In genomic region chr18:23148382-23148781, GRCh38 we compare ENCODE assay signal across 30 cellular contexts.
"Had no signal": no experiment of that assay in that cellular context is flagged by ENCODE, and none has a peak within 500 bp of the region (broad histone marks: within the 10 kb centered on the region; RNA-seq: fewer than 3 reads in every experiment).

No MANE protein-coding gene starts in this region.

- H3K4me3 Mint-ChIP-seq: activated CD4-positive, alpha-beta memory T cell treated with anti-CD3 and anti-CD28 coated beads for 36 hours; activated CD4-positive, alpha-beta T cell treated with anti-CD3 and anti-CD28 coated beads for 36 hours; activated CD4-positive, alpha-beta T cell treated with anti-CD3 and anti-CD28 coated beads, Interleukin-2, amount 10 ng/mL, durations not matched to agents 24 days and 14 days; activated CD8-positive, alpha-beta memory T cell treated with anti-CD3 and anti-CD28 coated beads, Interleukin-2, amount 10 ng/mL, durations not matched to agents 7 days and 5 days; activated CD8-positive, alpha-beta T cell treated with anti-CD3 and anti-CD28 coated beads, Interleukin-2, amount 10 ng/mL, durations not matched to agents 7 days and 5 days; activated naive CD8-positive, alpha-beta T cell; activated T-helper 1 cell treated with anti-CD3 and anti-CD28 coated beads, Interleukin-12 subunit alpha, Interleukin-12 subunit beta, Interleukin-2, Interleukin-4 antibody, amounts not matched to agents 30 ng/mL and 10 ng/mL and 1 ng/mL, durations not matched to agents 14 hours and 24 hours and 36 hours; effector memory CD8-positive, alpha-beta T cell; T-cell; T-helper 1 cell treated with Interleukin-12 subunit alpha and Interleukin-12 subunit beta and Interleukin-4 antibody, amounts not matched to agents 30 μg/mL and 1 μg/mL, for 36 hours had no signal

- H3K27me3 Mint-ChIP-seq: activated CD4-positive, alpha-beta memory T cell treated with anti-CD3 and anti-CD28 coated beads for 36 hours; activated CD4-positive, alpha-beta T cell treated with anti-CD3 and anti-CD28 coated beads for 36 hours; activated CD8-positive, alpha-beta memory T cell treated with anti-CD3 and anti-CD28 coated beads, Interleukin-2, amount 10 ng/mL, durations not matched to agents 7 days and 5 days; activated naive CD8-positive, alpha-beta T cell; T-cell had no signal

- H3K27ac ChIP-seq: brain microvascular endothelial cell, epithelial cell of prostate, esophagus squamous epithelium, gastroesophageal sphincter had no signal

- H3K27ac Mint-ChIP-seq: activated CD4-positive, alpha-beta memory T cell treated with anti-CD3 and anti-CD28 coated beads for 36 hours; activated CD4-positive, alpha-beta T cell treated with anti-CD3 and anti-CD28 coated beads for 36 hours; activated CD4-positive, alpha-beta T cell treated with anti-CD3 and anti-CD28 coated beads, Interleukin-2, amount 10 ng/mL, durations not matched to agents 24 days and 14 days; activated CD8-positive, alpha-beta memory T cell treated with anti-CD3 and anti-CD28 coated beads, Interleukin-2, amount 10 ng/mL, durations not matched to agents 7 days and 5 days; activated CD8-positive, alpha-beta T cell treated with anti-CD3 and anti-CD28 coated beads, Interleukin-2, amount 10 ng/mL, durations not matched to agents 7 days and 5 days; activated naive CD8-positive, alpha-beta T cell; activated T-helper 1 cell treated with anti-CD3 and anti-CD28 coated beads, Interleukin-12 subunit alpha, Interleukin-12 subunit beta, Interleukin-2, Interleukin-4 antibody, amounts not matched to agents 30 ng/mL and 10 ng/mL and 1 ng/mL, durations not matched to agents 14 hours and 24 hours and 36 hours; activated T-helper 2 cell treated with anti-CD3 and anti-CD28 coated beads, Interferon-gamma antibody, Interleukin-2, Interleukin-4, amounts not matched to agents 10 μg/mL and 5 μg/mL and 100 μg/mL, durations not matched to agents 14 hours and 24 hours and 36 hours; effector memory CD8-positive, alpha-beta T cell; T-cell; T-helper 1 cell treated with Interleukin-12 subunit alpha and Interleukin-12 subunit beta and Interleukin-4 antibody, amounts not matched to agents 30 μg/mL and 1 μg/mL, for 36 hours had no signal

- ATAC-seq: activated CD4-positive, alpha-beta T cell treated with anti-CD3 and anti-CD28 coated beads for 36 hours; activated CD8-positive, alpha-beta memory T cell treated with anti-CD3 and anti-CD28 coated beads, Interleukin-2, amount 10 ng/mL, durations not matched to agents 7 days and 5 days; activated CD8-positive, alpha-beta T cell treated with anti-CD3 and anti-CD28 coated beads, Interleukin-2, amount 10 ng/mL, durations not matched to agents 7 days and 5 days; effector memory CD8-positive, alpha-beta T cell; gastroesophageal sphincter; T-cell had no signal

- H3K27me3 ChIP-seq: brain microvascular endothelial cell, esophagus squamous epithelium, gastroesophageal sphincter had no signal

- H3K4me3 ChIP-seq: esophagus squamous epithelium, gastroesophageal sphincter had no signal

- H3K36me3 ChIP-seq: brain microvascular endothelial cell, esophagus squamous epithelium, gastroesophageal sphincter had no signal

- H3K9me3 Mint-ChIP-seq: activated CD4-positive, alpha-beta memory T cell treated with anti-CD3 and anti-CD28 coated beads for 36 hours; activated CD4-positive, alpha-beta T cell treated with anti-CD3 and anti-CD28 coated beads, Interleukin-2, amount 10 ng/mL, durations not matched to agents 24 days and 14 days; activated T-helper 1 cell treated with anti-CD3 and anti-CD28 coated beads, Interleukin-12 subunit alpha, Interleukin-12 subunit beta, Interleukin-2, Interleukin-4 antibody, amounts not matched to agents 30 ng/mL and 10 ng/mL and 1 ng/mL, durations not matched to agents 14 hours and 24 hours and 36 hours; activated T-helper 2 cell treated with anti-CD3 and anti-CD28 coated beads, Interferon-gamma antibody, Interleukin-2, Interleukin-4, amounts not matched to agents 10 μg/mL and 5 μg/mL and 100 μg/mL, durations not matched to agents 14 hours and 24 hours and 36 hours; effector memory CD8-positive, alpha-beta T cell; T-cell; T-helper 1 cell treated with Interleukin-12 subunit alpha and Interleukin-12 subunit beta and Interleukin-4 antibody, amounts not matched to agents 30 μg/mL and 1 μg/mL, for 36 hours had no signal

- DNase-seq: activated CD4-positive, alpha-beta memory T cell treated with anti-CD3 and anti-CD28 coated beads for 36 hours; activated CD4-positive, alpha-beta T cell treated with anti-CD3 and anti-CD28 coated beads for 36 hours; activated CD4-positive, alpha-beta T cell treated with anti-CD3 and anti-CD28 coated beads, Interleukin-2, amount 10 ng/mL, durations not matched to agents 24 days and 14 days; activated CD4-positive, CD25-positive, alpha-beta regulatory T cell; activated CD4-positive, CD25-positive, alpha-beta regulatory T cell treated with anti-CD3 and anti-CD28 coated beads, Interleukin-2, amount 50 U/mL, for 72 hours; activated CD8-positive, alpha-beta memory T cell treated with anti-CD3 and anti-CD28 coated beads, Interleukin-2, amount 10 ng/mL, durations not matched to agents 7 days and 5 days; activated CD8-positive, alpha-beta memory T cell treated with anti-CD3 and anti-CD28 coated beads, Interleukin-2, amount 50 U/mL, for 4 hours; activated CD8-positive, alpha-beta T cell treated with anti-CD3 and anti-CD28 coated beads, Interleukin-2, amount 10 ng/mL, durations not matched to agents 7 days and 5 days; activated gamma-delta T cell treated with Interleukin-2 at 50 U/mL for 16 hours; activated naive CD4-positive, alpha-beta T cell treated with anti-CD3 and anti-CD28 coated beads, Interleukin-2, amount 50 U/mL, for 16 hours; activated naive CD4-positive, alpha-beta T cell treated with Interleukin-2 at 50 U/mL for 16 hours; activated T-cell treated with anti-CD3 and anti-CD28 coated beads, Interleukin-2, amount 50 U/mL, for 1 hour; activated T-cell treated with anti-CD3 and anti-CD28 coated beads, Interleukin-2, amount 50 U/mL, for 48 hours; amniotic stem cell; anterior cingulate cortex; brain microvascular endothelial cell; cortex of kidney; dermis blood vessel endothelial cell; effector CD4-positive, alpha-beta T cell; effector memory CD8-positive, alpha-beta T cell; esophagus squamous epithelium; foreskin melanocyte; T-cell; T-helper 9 cell had no signal

- H3K9me3 ChIP-seq: esophagus squamous epithelium, gastroesophageal sphincter had no signal

- H3K36me3 Mint-ChIP-seq: activated CD4-positive, alpha-beta memory T cell treated with anti-CD3 and anti-CD28 coated beads for 36 hours; activated CD8-positive, alpha-beta memory T cell treated with anti-CD3 and anti-CD28 coated beads, Interleukin-2, amount 10 ng/mL, durations not matched to agents 7 days and 5 days; activated naive CD8-positive, alpha-beta T cell; T-cell had no signal
